In genomic region chr17:43908111-43908721, GRCh38 we compare ENCODE assay signal across 8 cellular contexts. TPM values are rescaled to one million over a fixed set of nuclear protein-coding genes. Genes with fewer than 3 reads are reported as not detected.
DNase-seq lines count a peak whose midpoint lies in the region; ATAC-seq, FAIRE-seq and TF ChIP-seq lines count a peak whose summit lies in the region.

No MANE protein-coding gene starts in this region.

- H3K4me2 ChIP-seq in OCI-LY3 (ENCODE audit: low read length) (peak overlapping the region; percentile 78; the same call in 1 of the 2 replicates), neuronal stem cell (ENCODE audit: insufficient read depth, low read length, poor library complexity, severe bottlenecking) (peak overlapping the region; percentile 99)

- H2AFZ ChIP-seq in OCI-LY3 (ENCODE audit: low read depth, low read length) (no peak overlapping the region), neuronal stem cell (ENCODE audit: low read length) (peak overlapping the region; percentile 99)

- CTCF ChIA-PET in activated naive CD4-positive, alpha-beta T cell treated with anti-CD3 and anti-CD28 coated beads for 36 hours (lab: Charles Lee): interaction anchor here (0.7 to 6.3 kb wide), 9 partner anchors 9 to 152 kb away, joined by 3 to 31 read pairs (median 10); no protein-coding TSS in a partner anchor

- H3K4ac ChIP-seq in neuronal stem cell (ENCODE audit: low read length): no peak overlapping the region

- no peak overlapping the region for H2BK120ac ChIP-seq in neuronal stem cell (ENCODE audit: low read depth, low read length)

- FAIRE-seq in frontal cortex (lab: Jason Lieb, UNC): no peak

- peak overlapping the region; percentile 8 for H3K4me3 Mint-ChIP-seq in activated naive CD4-positive, alpha-beta T cell treated with anti-CD3 and anti-CD28 coated beads for 36 hours

- H4K20me1 ChIP-seq in OCI-LY3 (ENCODE audit: insufficient read depth, low read length): 0 out of 2 replicates have a peak, but pooled peaks cover 3% of the 10 kb centered on the region

- no peaks in the 10 kb centered on the region for H3K9me3 Mint-ChIP-seq in activated naive CD4-positive, alpha-beta T cell treated with anti-CD3 and anti-CD28 coated beads for 36 hours

- peaks cover 4% of the 10 kb centered on the region for H3K27me3 Mint-ChIP-seq in activated naive CD4-positive, alpha-beta T cell treated with anti-CD3 and anti-CD28 coated beads for 36 hours (ENCODE audit: low read depth)

- intact Hi-C loops in activated naive CD4-positive, alpha-beta T cell treated with anti-CD3 and anti-CD28 coated beads for 36 hours (cut with micrococcal nuclease): no loop called here
- intact Hi-C loops in upper lobe of right lung (cut with DNase I): no loop called here

- H3K27me3 ChIP-seq in OCI-LY3 (ENCODE audit: low read depth, low read length) (peaks cover 22% of the 10 kb centered on the region), neuronal stem cell (ENCODE audit: control insufficient read depth in 3 of 3, insufficient read depth in 3 of 3, low read depth in 1 of 3, low read length in 3 of 3) (peaks cover 0 to 61% (median 2%) of the 10 kb centered on the region in 3 experiments), upper lobe of right lung (peaks cover 53% of the 10 kb centered on the region)

- H2BK15ac ChIP-seq in neuronal stem cell (ENCODE audit: low read length): no peak overlapping the region

- H3K27ac Mint-ChIP-seq in activated naive CD4-positive, alpha-beta T cell treated with anti-CD3 and anti-CD28 coated beads for 36 hours: no peak overlapping the region

- TF ChIP-seq CTCF in OCI-LY3 (IDR thresholded peaks at IDR 0.05; ENCODE audit: low read depth, low read length) (no peak), upper lobe of right lung (IDR thresholded peaks at IDR 0.05) (no peak)

- no peak overlapping the region for H3K18ac ChIP-seq in neuronal stem cell (ENCODE audit: low read length)

- H3K9me3 ChIP-seq in OCI-LY3 (ENCODE audit: insufficient read depth, low read length) (no peaks in the 10 kb centered on the region), neuronal stem cell (replicated peaks in 1 of 2; ENCODE audit: control insufficient read depth in 2 of 2, insufficient read depth in 1 of 2, low read depth in 1 of 2, low read length in 2 of 2) (no peaks in the 10 kb centered on the region), upper lobe of right lung (no peaks in the 10 kb centered on the region)

- no peaks in the 10 kb centered on the region for H3K79me2 ChIP-seq in OCI-LY3 (ENCODE audit: low read length)

- no peaks in the 10 kb centered on the region for H3K36me3 Mint-ChIP-seq in activated naive CD4-positive, alpha-beta T cell treated with anti-CD3 and anti-CD28 coated beads for 36 hours (ENCODE audit: low read depth)

- no peak overlapping the region for H3K14ac ChIP-seq in neuronal stem cell (ENCODE audit: low read length)

- no peak overlapping the region for H3K4me3 ChIP-seq in OCI-LY3 (ENCODE audit: low read length)
- H3K4me3 ChIP-seq in neuronal stem cell (ENCODE audit: low read length in 2 of 2): peak overlapping the region; percentile 58 to 74
- peak overlapping the region; percentile 54 for H3K4me3 ChIP-seq in upper lobe of right lung

- H3K79me1 ChIP-seq in neuronal stem cell (ENCODE audit: low read depth, low read length): no peaks in the 10 kb centered on the region

- H3K4me1 ChIP-seq in OCI-LY3 (ENCODE audit: low read length): peaks cover 6% of the 10 kb centered on the region; the same call in 1 of the 2 replicates
- peaks cover 13 to 14% of the 10 kb centered on the region in 2 donors for H3K4me1 ChIP-seq in neuronal stem cell (ENCODE audit: control insufficient read depth in 2 of 2, insufficient read depth in 1 of 2, low read depth in 1 of 2, low read length in 2 of 2)
- H3K4me1 ChIP-seq in upper lobe of right lung: peaks cover 27% of the 10 kb centered on the region

- H3K27ac ChIP-seq in OCI-LY3 (ENCODE audit: low read length): no peak overlapping the region
- H3K27ac ChIP-seq in neuronal stem cell (replicated peaks; ENCODE audit: low read length): peak overlapping the region; percentile 82
- H3K27ac ChIP-seq in upper lobe of right lung: peak overlapping the region; percentile 47

- H3K9ac ChIP-seq in OCI-LY3 (ENCODE audit: low read length) (no peak overlapping the region), neuronal stem cell (ENCODE audit: low read depth, low read length, poor library complexity) (no peak overlapping the region)

- no peaks in the 10 kb centered on the region for H3K36me3 ChIP-seq in OCI-LY3 (replicated peaks; ENCODE audit: low read depth, low read length)
- no peaks in the 10 kb centered on the region for H3K36me3 ChIP-seq in neuronal stem cell (replicated peaks in 1 of 2; ENCODE audit: control insufficient read depth in 2 of 2, insufficient read depth in 2 of 2, low read length in 2 of 2)
- no peaks in the 10 kb centered on the region for H3K36me3 ChIP-seq in upper lobe of right lung

- H4K91ac ChIP-seq in neuronal stem cell (ENCODE audit: low read depth, low read length, poor library complexity): no peak overlapping the region

- H3K4me1 Mint-ChIP-seq in activated naive CD4-positive, alpha-beta T cell treated with anti-CD3 and anti-CD28 coated beads for 36 hours (ENCODE audit: low read depth): peaks cover 18% of the 10 kb centered on the region

- H2AK5ac ChIP-seq in neuronal stem cell (ENCODE audit: low read depth, low read length): peak overlapping the region; percentile 45

- no peak overlapping the region for H4K8ac ChIP-seq in neuronal stem cell (ENCODE audit: low read depth, low read length)

- peak overlapping the region; percentile 100 for H2BK5ac ChIP-seq in neuronal stem cell (ENCODE audit: low read length)

- H2BK12ac ChIP-seq in neuronal stem cell (ENCODE audit: low read length): no peak overlapping the region

- H3K23ac ChIP-seq in neuronal stem cell (ENCODE audit: low read depth, low read length, poor library complexity): no peak overlapping the region

- DNase-seq in DMS153 treated with DMSO at 0.1 percent for 48 hours (lab: John Stamatoyannopoulos, UW; ENCODE audit: unreplicated experiment) (peak; percentile 16), DMS153 (lab: John Stamatoyannopoulos, UW) (no peak), frontal cortex (ENCODE audit: low spot score in 2 of 2) (peak; percentile 71 to 76), neuronal stem cell (ENCODE audit: low spot score) (peak; percentile 59), upper lobe of right lung (no peak), NK-92 (lab: John Stamatoyannopoulos, UW; ENCODE audit: unreplicated experiment) (no peak)
- DNase-seq in activated naive CD4-positive, alpha-beta T cell treated with anti-CD3 and anti-CD28 coated beads for 36 hours: peak; percentile 53

- no CpG with 5 or more reads among the region's 24 CpGs for WGBS in neuronal stem cell (ENCODE audit: extremely low coverage in 2 of 2, insufficient read length in 2 of 2, insufficient replicate concordance in 1 of 2), 2 donors

- peak; percentile 26 for ATAC-seq in upper lobe of right lung

RNA-seq across cellular contexts. Expression of gene MPP2, which starts 0.9 kb away (rescaled TPM):
- 1 to 10 TPM; 2.3 to 2.5 TPM for total RNA-seq in activated naive CD4-positive, alpha-beta T cell treated with anti-CD3 and anti-CD28 coated beads for 36 hours
- total RNA-seq in frontal cortex: 13.9 TPM
- 13.6 TPM for polyA plus RNA-seq in neuronal stem cell (2013, experiment 1 of 2)
- 14.1 TPM for polyA plus RNA-seq in neuronal stem cell (2013, experiment 2 of 2)
- 0.49 TPM for total RNA-seq in upper lobe of right lung

RNA-seq across cellular contexts. Expression of gene PPY, which starts 34.1 kb away (rescaled TPM):
- total RNA-seq in activated naive CD4-positive, alpha-beta T cell treated with anti-CD3 and anti-CD28 coated beads for 36 hours: not detected
- not detected for total RNA-seq in frontal cortex
- not detected for polyA plus RNA-seq in neuronal stem cell (2013, experiment 1 of 2)
- polyA plus RNA-seq in neuronal stem cell (2013, experiment 2 of 2): not detected
- total RNA-seq in upper lobe of right lung: not detected

RNA-seq across cellular contexts. Expression of gene PYY, which starts 45.5 kb away (rescaled TPM):
- not detected for total RNA-seq in activated naive CD4-positive, alpha-beta T cell treated with anti-CD3 and anti-CD28 coated beads for 36 hours
- total RNA-seq in frontal cortex (not detected), upper lobe of right lung (not detected)
- 0.70 TPM for polyA plus RNA-seq in neuronal stem cell (2013, experiment 1 of 2)
- 0.65 TPM for polyA plus RNA-seq in neuronal stem cell (2013, experiment 2 of 2)

Comparison
In these comparisons a context has a peak if more than half of its experiments do, and no peak if none do; other contexts are left out.
1. DNase-seq: peak in DMS153 treated with DMSO at 0.1 percent for 48 hours (single experiment), activated naive CD4-positive, alpha-beta T cell treated with anti-CD3 and anti-CD28 coated beads for 36 hours (single experiment), frontal cortex (2 of 2) and neuronal stem cell (single experiment); none in DMS153 (single experiment), upper lobe of right lung (single experiment) and NK-92 (single experiment).